Comparison of ENCODE assay signal across 1 cellular context in genomic region chr13:113220141-113220598, GRCh38.
TF ChIP-seq lines count a peak whose summit lies in the region.

No MANE protein-coding gene starts in this region.

TF ChIP-seq in HepG2, 621 proteins besides CTCF, POLR2A, EP300 and RAD21 (continued from another document and continues in another):
- TF ChIP-seq ZBTB37 (CRISPR knock-in tag; IDR thresholded peaks at IDR 0.05) (no peak; the same call in 1 of the 2 replicates), FOXP4 (CRISPR knock-in tag; IDR thresholded peaks at IDR 0.05) (peak; percentile 80), KLF16 (CRISPR knock-in tag; IDR thresholded peaks at IDR 0.05) (peak in 1 of 2 experiments; percentile 54; a peak in 1 of 4 replicates), E2F2 (CRISPR knock-in tag; IDR thresholded peaks at IDR 0.05; ENCODE audit: borderline replicate concordance) (no peak), STAG1 (CRISPR knock-in tag; IDR thresholded peaks at IDR 0.05) (no peak), ZBTB38 (CRISPR knock-in tag; IDR thresholded peaks at IDR 0.05) (peak; percentile 94), ZNF431 (CRISPR knock-in tag; IDR thresholded peaks at IDR 0.05; ENCODE audit: borderline replicate concordance, low read depth) (no peak), THAP9 (CRISPR knock-in tag; IDR thresholded peaks at IDR 0.05; ENCODE audit: borderline replicate concordance) (peak; percentile 31; the same call in 1 of the 2 replicates), MATR3 (CRISPR knock-in tag; IDR thresholded peaks at IDR 0.05) (no peak), ZNF784 (CRISPR knock-in tag; IDR thresholded peaks at IDR 0.05; ENCODE audit: borderline replicate concordance) (no peak), BCL3 (CRISPR knock-in tag; IDR thresholded peaks at IDR 0.05) (no peak), AHDC1 (CRISPR knock-in tag; IDR thresholded peaks at IDR 0.05; ENCODE audit: borderline replicate concordance) (peak; percentile 26), ZNF367 (CRISPR knock-in tag; IDR thresholded peaks at IDR 0.05; ENCODE audit: borderline replicate concordance) (no peak), ZNF280D (CRISPR knock-in tag; IDR thresholded peaks at IDR 0.05) (peak; percentile 66; the same call in 1 of the 2 replicates), FOSL1 (CRISPR knock-in tag; IDR thresholded peaks at IDR 0.05; ENCODE audit: borderline replicate concordance) (no peak), MED1 (CRISPR knock-in tag; IDR thresholded peaks at IDR 0.05) (peak; percentile 84), TCF7 (IDR thresholded peaks at IDR 0.05; ENCODE audit: low read depth) (peak; percentile 64), CCDC6 (CRISPR knock-in tag; IDR thresholded peaks at IDR 0.05) (no peak), ZKSCAN8 (CRISPR knock-in tag; IDR thresholded peaks at IDR 0.05; ENCODE audit: borderline replicate concordance) (peak; percentile 34; the same call in 1 of the 2 replicates), ZBTB42 (CRISPR knock-in tag; IDR thresholded peaks at IDR 0.05) (peak; percentile 94), ZNF639 (CRISPR knock-in tag; conservative IDR thresholded peaks at IDR 0.05) (no peak), TERF1 (CRISPR knock-in tag; IDR thresholded peaks at IDR 0.05) (no peak), TMF1 (CRISPR knock-in tag; IDR thresholded peaks at IDR 0.05; ENCODE audit: low read depth) (no peak), KLF13 (CRISPR knock-in tag; IDR thresholded peaks at IDR 0.05) (no peak), HBP1 (CRISPR knock-in tag; IDR thresholded peaks at IDR 0.05; ENCODE audit: low read depth) (peak; percentile 86; the same call in 1 of the 2 replicates), POLR2G (IDR thresholded peaks at IDR 0.05; ENCODE audit: low read depth, low read length) (no peak), DNMT3B (CRISPR knock-in tag; conservative IDR thresholded peaks at IDR 0.05) (0 out of 2 replicates have a peak, but pooled peaks have one; percentile 35), AHR (CRISPR knock-in tag; IDR thresholded peaks at IDR 0.05) (no peak), ATF1 (CRISPR knock-in tag; IDR thresholded peaks at IDR 0.05) (no peak), ZFP82 (CRISPR knock-in tag; IDR thresholded peaks at IDR 0.05; ENCODE audit: borderline replicate concordance) (no peak)
